Comparison of ENCODE assay signal across 1 cellular context in the genomic region with DNA sequence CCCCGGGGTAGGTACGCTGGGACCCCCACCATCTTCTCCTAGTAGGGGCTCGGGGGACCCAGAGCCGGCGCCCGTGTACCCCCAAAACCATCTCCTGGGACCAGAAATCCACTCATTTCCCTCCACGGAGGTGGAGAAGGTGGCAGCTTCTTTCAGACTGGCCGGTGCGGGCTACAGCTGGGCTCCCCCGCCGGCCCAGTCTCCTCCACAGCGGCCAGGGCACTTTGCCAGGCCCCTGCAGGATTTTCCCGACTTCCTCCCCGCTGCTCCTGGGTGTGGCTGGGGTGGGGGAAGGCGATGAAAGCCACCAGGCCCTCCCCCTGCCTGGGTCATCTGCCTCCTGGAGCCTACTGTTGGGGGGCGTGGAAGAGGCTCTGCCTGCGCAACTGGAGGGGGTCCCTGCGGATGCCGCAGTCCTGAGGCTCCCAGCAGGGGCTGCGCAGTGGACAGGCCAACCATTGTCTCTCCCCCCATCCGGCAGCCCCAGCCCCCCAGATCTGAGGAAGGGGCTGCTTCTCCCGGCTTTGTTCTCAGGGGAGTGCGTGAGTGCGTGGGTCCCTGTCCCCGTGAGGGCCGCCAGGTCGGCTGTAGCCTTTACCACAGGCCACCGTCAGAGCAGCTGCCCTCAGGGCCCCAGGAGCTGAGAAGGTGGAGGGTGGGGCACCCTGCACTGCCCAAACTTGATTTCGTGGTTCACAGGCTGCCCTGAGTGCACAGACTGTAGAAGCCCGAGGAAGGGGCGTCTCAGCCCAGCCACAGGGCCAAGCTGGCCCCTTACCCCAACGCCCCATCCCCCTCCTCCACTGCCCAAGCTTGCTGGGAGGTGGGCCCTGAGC.
TF ChIP-seq lines count a peak whose summit lies in the region.

No MANE protein-coding gene starts in this region.

TF ChIP-seq in K562, 482 proteins besides CTCF, POLR2A, EP300 and RAD21 (continued from another document and continues in another):
- TF ChIP-seq, protein P1, sequence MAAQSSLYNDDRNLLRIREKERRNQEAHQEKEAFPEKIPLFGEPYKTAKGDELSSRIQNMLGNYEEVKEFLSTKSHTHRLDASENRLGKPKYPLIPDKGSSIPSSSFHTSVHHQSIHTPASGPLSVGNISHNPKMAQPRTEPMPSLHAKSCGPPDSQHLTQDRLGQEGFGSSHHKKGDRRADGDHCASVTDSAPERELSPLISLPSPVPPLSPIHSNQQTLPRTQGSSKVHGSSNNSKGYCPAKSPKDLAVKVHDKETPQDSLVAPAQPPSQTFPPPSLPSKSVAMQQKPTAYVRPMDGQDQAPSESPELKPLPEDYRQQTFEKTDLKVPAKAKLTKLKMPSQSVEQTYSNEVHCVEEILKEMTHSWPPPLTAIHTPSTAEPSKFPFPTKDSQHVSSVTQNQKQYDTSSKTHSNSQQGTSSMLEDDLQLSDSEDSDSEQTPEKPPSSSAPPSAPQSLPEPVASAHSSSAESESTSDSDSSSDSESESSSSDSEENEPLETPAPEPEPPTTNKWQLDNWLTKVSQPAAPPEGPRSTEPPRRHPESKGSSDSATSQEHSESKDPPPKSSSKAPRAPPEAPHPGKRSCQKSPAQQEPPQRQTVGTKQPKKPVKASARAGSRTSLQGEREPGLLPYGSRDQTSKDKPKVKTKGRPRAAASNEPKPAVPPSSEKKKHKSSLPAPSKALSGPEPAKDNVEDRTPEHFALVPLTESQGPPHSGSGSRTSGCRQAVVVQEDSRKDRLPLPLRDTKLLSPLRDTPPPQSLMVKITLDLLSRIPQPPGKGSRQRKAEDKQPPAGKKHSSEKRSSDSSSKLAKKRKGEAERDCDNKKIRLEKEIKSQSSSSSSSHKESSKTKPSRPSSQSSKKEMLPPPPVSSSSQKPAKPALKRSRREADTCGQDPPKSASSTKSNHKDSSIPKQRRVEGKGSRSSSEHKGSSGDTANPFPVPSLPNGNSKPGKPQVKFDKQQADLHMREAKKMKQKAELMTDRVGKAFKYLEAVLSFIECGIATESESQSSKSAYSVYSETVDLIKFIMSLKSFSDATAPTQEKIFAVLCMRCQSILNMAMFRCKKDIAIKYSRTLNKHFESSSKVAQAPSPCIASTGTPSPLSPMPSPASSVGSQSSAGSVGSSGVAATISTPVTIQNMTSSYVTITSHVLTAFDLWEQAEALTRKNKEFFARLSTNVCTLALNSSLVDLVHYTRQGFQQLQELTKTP (IDR thresholded peaks at IDR 0.05; ENCODE audit: low read depth in 1 of 2, partially characterized antibody in 2 of 2): no peak
- TF ChIP-seq, protein P2, sequence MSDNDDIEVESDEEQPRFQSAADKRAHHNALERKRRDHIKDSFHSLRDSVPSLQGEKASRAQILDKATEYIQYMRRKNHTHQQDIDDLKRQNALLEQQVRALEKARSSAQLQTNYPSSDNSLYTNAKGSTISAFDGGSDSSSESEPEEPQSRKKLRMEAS (CRISPR knock-in tag; IDR thresholded peaks at IDR 0.05): no peak
- TF ChIP-seq ZNF316 (IDR thresholded peaks at IDR 0.05): no peak
- no peak for TF ChIP-seq JUNB (CRISPR knock-in tag; conservative IDR thresholded peaks at IDR 0.05)
- TF ChIP-seq, protein P3, sequence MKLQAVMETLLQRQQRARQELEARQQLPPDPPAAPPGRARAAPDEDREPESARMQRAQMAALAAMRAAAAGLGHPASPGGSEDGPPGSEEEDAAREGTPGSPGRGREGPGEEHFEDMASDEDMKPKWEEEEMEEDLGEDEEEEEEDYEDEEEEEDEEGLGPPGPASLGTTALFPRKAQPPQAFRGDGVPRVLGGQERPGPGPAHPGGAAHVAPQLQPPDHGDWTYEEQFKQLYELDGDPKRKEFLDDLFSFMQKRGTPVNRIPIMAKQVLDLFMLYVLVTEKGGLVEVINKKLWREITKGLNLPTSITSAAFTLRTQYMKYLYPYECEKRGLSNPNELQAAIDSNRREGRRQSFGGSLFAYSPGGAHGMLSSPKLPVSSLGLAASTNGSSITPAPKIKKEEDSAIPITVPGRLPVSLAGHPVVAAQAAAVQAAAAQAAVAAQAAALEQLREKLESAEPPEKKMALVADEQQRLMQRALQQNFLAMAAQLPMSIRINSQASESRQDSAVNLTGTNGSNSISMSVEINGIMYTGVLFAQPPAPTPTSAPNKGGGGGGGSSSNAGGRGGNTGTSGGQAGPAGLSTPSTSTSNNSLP (IDR thresholded peaks at IDR 0.05; ENCODE audit: borderline replicate concordance, low read depth, low read length): no peak
- TF ChIP-seq, protein P4, sequence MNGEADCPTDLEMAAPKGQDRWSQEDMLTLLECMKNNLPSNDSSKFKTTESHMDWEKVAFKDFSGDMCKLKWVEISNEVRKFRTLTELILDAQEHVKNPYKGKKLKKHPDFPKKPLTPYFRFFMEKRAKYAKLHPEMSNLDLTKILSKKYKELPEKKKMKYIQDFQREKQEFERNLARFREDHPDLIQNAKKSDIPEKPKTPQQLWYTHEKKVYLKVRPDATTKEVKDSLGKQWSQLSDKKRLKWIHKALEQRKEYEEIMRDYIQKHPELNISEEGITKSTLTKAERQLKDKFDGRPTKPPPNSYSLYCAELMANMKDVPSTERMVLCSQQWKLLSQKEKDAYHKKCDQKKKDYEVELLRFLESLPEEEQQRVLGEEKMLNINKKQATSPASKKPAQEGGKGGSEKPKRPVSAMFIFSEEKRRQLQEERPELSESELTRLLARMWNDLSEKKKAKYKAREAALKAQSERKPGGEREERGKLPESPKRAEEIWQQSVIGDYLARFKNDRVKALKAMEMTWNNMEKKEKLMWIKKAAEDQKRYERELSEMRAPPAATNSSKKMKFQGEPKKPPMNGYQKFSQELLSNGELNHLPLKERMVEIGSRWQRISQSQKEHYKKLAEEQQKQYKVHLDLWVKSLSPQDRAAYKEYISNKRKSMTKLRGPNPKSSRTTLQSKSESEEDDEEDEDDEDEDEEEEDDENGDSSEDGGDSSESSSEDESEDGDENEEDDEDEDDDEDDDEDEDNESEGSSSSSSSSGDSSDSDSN (IDR thresholded peaks at IDR 0.05; ENCODE audit: borderline replicate concordance in 1 of 2, low read depth in 2 of 2, low read length in 2 of 2): peak; percentile 49 to 60; a peak in 2 of 4 replicates
- peak; percentile 44 for TF ChIP-seq PCBP1 (IDR thresholded peaks at IDR 0.05; ENCODE audit: low read depth, low read length, poor library complexity, severe bottlenecking)
- 0 out of 2 replicates have a peak, but pooled peaks have one; percentile 53 for TF ChIP-seq ERF (CRISPR knock-in tag; IDR thresholded peaks at IDR 0.05)
- TF ChIP-seq, protein P5, sequence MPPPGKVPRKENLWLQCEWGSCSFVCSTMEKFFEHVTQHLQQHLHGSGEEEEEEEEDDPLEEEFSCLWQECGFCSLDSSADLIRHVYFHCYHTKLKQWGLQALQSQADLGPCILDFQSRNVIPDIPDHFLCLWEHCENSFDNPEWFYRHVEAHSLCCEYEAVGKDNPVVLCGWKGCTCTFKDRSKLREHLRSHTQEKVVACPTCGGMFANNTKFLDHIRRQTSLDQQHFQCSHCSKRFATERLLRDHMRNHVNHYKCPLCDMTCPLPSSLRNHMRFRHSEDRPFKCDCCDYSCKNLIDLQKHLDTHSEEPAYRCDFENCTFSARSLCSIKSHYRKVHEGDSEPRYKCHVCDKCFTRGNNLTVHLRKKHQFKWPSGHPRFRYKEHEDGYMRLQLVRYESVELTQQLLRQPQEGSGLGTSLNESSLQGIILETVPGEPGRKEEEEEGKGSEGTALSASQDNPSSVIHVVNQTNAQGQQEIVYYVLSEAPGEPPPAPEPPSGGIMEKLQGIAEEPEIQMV (tag; conservative IDR thresholded peaks at IDR 0.05; ENCODE audit: low read depth): no peak
- TF ChIP-seq SP1 (CRISPR knock-in tag; IDR thresholded peaks at IDR 0.05): no peak
- TF ChIP-seq BDP1 (IDR thresholded peaks at IDR 0.05; ENCODE audit: insufficient read depth, insufficient read length): no peak
- TF ChIP-seq, protein P6, sequence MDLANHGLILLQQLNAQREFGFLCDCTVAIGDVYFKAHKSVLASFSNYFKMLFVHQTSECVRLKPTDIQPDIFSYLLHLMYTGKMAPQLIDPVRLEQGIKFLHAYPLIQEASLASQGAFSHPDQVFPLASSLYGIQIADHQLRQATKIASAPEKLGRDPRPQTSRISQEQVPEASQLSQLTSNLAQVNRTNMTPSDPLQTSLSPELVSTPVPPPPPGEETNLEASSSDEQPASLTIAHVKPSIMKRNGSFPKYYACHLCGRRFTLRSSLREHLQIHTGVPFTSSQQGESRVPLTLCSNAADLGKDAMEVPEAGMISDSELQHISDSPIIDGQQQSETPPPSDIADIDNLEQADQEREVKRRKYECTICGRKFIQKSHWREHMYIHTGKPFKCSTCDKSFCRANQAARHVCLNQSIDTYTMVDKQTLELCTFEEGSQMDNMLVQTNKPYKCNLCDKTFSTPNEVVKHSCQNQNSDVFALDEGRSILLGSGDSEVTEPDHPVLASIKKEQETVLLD (IDR thresholded peaks at IDR 0.05): 0 out of 2 replicates have a peak, but pooled peaks have one; percentile 55
- peak in 1 of 3 experiments; percentile 13 for TF ChIP-seq YY1 (IDR thresholded peaks at IDR 0.05; ENCODE audit: borderline replicate concordance in 1 of 3, control insufficient read depth in 1 of 3, extremely low read depth in 1 of 3, insufficient read depth in 3 of 3, insufficient read length in 1 of 3, insufficient replicate concordance in 2 of 3, low read depth in 1 of 3, low read length in 2 of 3)
- TF ChIP-seq, protein P7, sequence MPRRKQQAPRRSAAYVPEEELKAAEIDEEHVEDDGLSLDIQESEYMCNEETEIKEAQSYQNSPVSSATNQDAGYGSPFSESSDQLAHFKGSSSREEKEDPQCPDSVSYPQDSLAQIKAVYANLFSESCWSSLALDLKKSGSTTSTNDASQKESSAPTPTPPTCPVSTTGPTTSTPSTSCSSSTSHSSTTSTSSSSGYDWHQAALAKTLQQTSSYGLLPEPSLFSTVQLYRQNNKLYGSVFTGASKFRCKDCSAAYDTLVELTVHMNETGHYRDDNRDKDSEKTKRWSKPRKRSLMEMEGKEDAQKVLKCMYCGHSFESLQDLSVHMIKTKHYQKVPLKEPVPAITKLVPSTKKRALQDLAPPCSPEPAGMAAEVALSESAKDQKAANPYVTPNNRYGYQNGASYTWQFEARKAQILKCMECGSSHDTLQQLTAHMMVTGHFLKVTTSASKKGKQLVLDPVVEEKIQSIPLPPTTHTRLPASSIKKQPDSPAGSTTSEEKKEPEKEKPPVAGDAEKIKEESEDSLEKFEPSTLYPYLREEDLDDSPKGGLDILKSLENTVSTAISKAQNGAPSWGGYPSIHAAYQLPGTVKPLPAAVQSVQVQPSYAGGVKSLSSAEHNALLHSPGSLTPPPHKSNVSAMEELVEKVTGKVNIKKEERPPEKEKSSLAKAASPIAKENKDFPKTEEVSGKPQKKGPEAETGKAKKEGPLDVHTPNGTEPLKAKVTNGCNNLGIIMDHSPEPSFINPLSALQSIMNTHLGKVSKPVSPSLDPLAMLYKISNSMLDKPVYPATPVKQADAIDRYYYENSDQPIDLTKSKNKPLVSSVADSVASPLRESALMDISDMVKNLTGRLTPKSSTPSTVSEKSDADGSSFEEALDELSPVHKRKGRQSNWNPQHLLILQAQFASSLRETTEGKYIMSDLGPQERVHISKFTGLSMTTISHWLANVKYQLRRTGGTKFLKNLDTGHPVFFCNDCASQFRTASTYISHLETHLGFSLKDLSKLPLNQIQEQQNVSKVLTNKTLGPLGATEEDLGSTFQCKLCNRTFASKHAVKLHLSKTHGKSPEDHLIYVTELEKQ (CRISPR knock-in tag; IDR thresholded peaks at IDR 0.05): no peak
- no peak for TF ChIP-seq ZFX (CRISPR knock-in tag; IDR thresholded peaks at IDR 0.05)
- TF ChIP-seq TARDBP (IDR thresholded peaks at IDR 0.05): no peak
- peak; percentile 53 for TF ChIP-seq RBFOX2 (IDR thresholded peaks at IDR 0.05; ENCODE audit: low read depth, low read length)
- no peak for TF ChIP-seq TEAD2 (tag; IDR thresholded peaks at IDR 0.05)
- TF ChIP-seq TBL1XR1 (IDR thresholded peaks at IDR 0.05; ENCODE audit: low read length in 2 of 2): peak in 1 of 2 experiments; percentile 24; a peak in 1 of 4 replicates
- TF ChIP-seq JUN (IDR thresholded peaks at IDR 0.05; ENCODE audit: borderline replicate concordance, low read depth, low read length): no peak
- no peak for TF ChIP-seq JUN (CRISPR knock-in tag; IDR thresholded peaks at IDR 0.05; ENCODE audit: borderline replicate concordance)
- TF ChIP-seq, protein P8, sequence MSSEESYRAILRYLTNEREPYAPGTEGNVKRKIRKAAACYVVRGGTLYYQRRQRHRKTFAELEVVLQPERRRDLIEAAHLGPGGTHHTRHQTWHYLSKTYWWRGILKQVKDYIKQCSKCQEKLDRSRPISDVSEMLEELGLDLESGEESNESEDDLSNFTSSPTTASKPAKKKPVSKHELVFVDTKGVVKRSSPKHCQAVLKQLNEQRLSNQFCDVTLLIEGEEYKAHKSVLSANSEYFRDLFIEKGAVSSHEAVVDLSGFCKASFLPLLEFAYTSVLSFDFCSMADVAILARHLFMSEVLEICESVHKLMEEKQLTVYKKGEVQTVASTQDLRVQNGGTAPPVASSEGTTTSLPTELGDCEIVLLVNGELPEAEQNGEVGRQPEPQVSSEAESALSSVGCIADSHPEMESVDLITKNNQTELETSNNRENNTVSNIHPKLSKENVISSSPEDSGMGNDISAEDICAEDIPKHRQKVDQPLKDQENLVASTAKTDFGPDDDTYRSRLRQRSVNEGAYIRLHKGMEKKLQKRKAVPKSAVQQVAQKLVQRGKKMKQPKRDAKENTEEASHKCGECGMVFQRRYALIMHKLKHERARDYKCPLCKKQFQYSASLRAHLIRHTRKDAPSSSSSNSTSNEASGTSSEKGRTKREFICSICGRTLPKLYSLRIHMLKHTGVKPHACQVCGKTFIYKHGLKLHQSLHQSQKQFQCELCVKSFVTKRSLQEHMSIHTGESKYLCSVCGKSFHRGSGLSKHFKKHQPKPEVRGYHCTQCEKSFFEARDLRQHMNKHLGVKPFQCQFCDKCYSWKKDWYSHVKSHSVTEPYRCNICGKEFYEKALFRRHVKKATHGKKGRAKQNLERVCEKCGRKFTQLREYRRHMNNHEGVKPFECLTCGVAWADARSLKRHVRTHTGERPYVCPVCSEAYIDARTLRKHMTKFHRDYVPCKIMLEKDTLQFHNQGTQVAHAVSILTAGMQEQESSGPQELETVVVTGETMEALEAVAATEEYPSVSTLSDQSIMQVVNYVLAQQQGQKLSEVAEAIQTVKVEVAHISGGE (CRISPR knock-in tag; IDR thresholded peaks at IDR 0.05): no peak
- no peak for TF ChIP-seq NCOR1 (IDR thresholded peaks at IDR 0.05)
